13 cellular contexts compared by ENCODE assay signal in genomic region chr4:180960758-180961401, GRCh38.
A peak's percentile ranks its signal among the peaks of the same experiment; 100 is the strongest.
DNase-seq lines count a peak whose midpoint lies in the region; ATAC-seq, FAIRE-seq and TF ChIP-seq lines count a peak whose summit lies in the region.
"Had no signal": no experiment of that assay in that cellular context is flagged by ENCODE, and none has a peak within 500 bp of the region (broad histone marks: within the 10 kb centered on the region; RNA-seq: fewer than 3 reads in every experiment).

No MANE protein-coding gene starts in this region.

- TF ChIP-seq RAD21 in SK-N-SH (IDR thresholded peaks at IDR 0.05; ENCODE audit: low read length) (peak; percentile 85), HepG2 (CRISPR knock-in tag; IDR thresholded peaks at IDR 0.05) (no peak)

- no peak for FAIRE-seq in HepG2 (lab: Jason Lieb, UNC)
- FAIRE-seq: frontal cortex, GM18507 had no signal

- H3K4me2 ChIP-seq in SK-N-SH (no peak overlapping the region), HepG2 (ENCODE audit: low read depth, low read length) (no peak overlapping the region)

- in situ Hi-C loops in HepG2 (cut with HindIII; ENCODE audit: extremely low pct_ligation_motif_present, low pct_unique_long_range_greater_than_20kb), result no loop called here

- TF ChIP-seq CTCF in 22Rv1 (IDR thresholded peaks at IDR 0.05), result peak; percentile 37
- peak; percentile 29 for TF ChIP-seq CTCF in SK-N-SH (IDR thresholded peaks at IDR 0.05)
- no peak for TF ChIP-seq CTCF in HepG2 (CRISPR knock-in tag; IDR thresholded peaks at IDR 0.05)

- no peaks in the 10 kb centered on the region for H3K27me3 ChIP-seq in SK-N-SH (ENCODE audit: insufficient read depth)
- no peaks in the 10 kb centered on the region; a peak in 1 of 5 replicates for H3K27me3 ChIP-seq in HepG2 (ENCODE audit: control insufficient read depth in 1 of 2, insufficient read depth in 2 of 2, low read length in 2 of 2)
- H3K27me3 ChIP-seq: ovary had no signal

- DNase-seq in NCI-H1092 (lab: John Stamatoyannopoulos, UW), result peak; percentile 27
- DNase-seq in SK-N-SH, result peak; percentile 34
- DNase-seq in inferior parietal cortex (ENCODE audit: extremely low spot score), result peak; percentile 38
- DNase-seq in NCI-H2171 (lab: John Stamatoyannopoulos, UW), result no peak
- DNase-seq in HepG2 (ENCODE audit: low spot score), result no peak
- no peak for DNase-seq in activated CD4-positive, alpha-beta T cell treated with anti-CD3 and anti-CD28 coated beads, Interleukin-2, amount 50 U/mL, for 48 hours
- DNase-seq: left colon, ovary, SIG-M5 had no signal

- intact Hi-C loops in HepG2 (cut with micrococcal nuclease; ENCODE audit: unreplicated experiment), result loop anchor here (10.0 kb wide), 1 partner anchor 296 kb away; no protein-coding TSS in a partner anchor

- no TSS peak for BruUV-seq in HepG2 (replicated peaks; lab: Mats Ljungman, UMichigan)

- H3K79me2 ChIP-seq in SK-N-SH (ENCODE audit: insufficient read depth) (no peaks in the 10 kb centered on the region), HepG2 (ENCODE audit: insufficient read depth, low read length) (no peaks in the 10 kb centered on the region)

- H4K20me1 ChIP-seq in SK-N-SH (ENCODE audit: insufficient read depth) (no peaks in the 10 kb centered on the region), HepG2 (ENCODE audit: insufficient read depth, low read length) (no peaks in the 10 kb centered on the region)

- H3K36me3 ChIP-seq in SK-N-SH (replicated peaks in 1 of 2; ENCODE audit: control insufficient read depth in 1 of 2, insufficient read depth in 2 of 2, low read length in 1 of 2), result no peaks in the 10 kb centered on the region
- no peaks in the 10 kb centered on the region for H3K36me3 ChIP-seq in HepG2 (replicated peaks in 1 of 2; ENCODE audit: control insufficient read depth in 1 of 2, insufficient read depth in 2 of 2, low read length in 2 of 2)
- H3K36me3 ChIP-seq: ovary had no signal

- no peak for TF ChIP-seq POLR2A in HepG2 (IDR thresholded peaks at IDR 0.05; ENCODE audit: insufficient read depth in 1 of 2, low read depth in 2 of 2, low read length in 2 of 2)

- H3K4me1 ChIP-seq in SK-N-SH (ENCODE audit: control insufficient read depth in 1 of 2, insufficient read depth in 2 of 2, low read depth in 1 of 2, low read length in 1 of 2) (peaks cover 0 to 11% of the 10 kb centered on the region in 2 experiments; a peak in 2 of 4 replicates), HepG2 (ENCODE audit: insufficient read depth, low read length) (no peaks in the 10 kb centered on the region)

- H3K9me3 ChIP-seq in SK-N-SH, result no peaks in the 10 kb centered on the region
- no peaks in the 10 kb centered on the region for H3K9me3 ChIP-seq in HepG2 (ENCODE audit: low read length)
- H3K9me3 ChIP-seq: ovary had no signal

- ATAC-seq in HepG2 (no peak), HG02763 (IDR thresholded peaks at IDR 0.05; ENCODE audit: unreplicated experiment) (no peak)
- ATAC-seq: left colon had no signal

- WGBS in SK-N-SH (ENCODE audit: low lambda C conversion rate), result 11% methylated on average over 4 of the region's 4 CpGs
- WGBS in HepG2 (ENCODE audit: low lambda C conversion rate), result 36% methylated on average over 4 of the region's 4 CpGs

- H3K4me3 ChIP-seq in SK-N-SH (ENCODE audit: low read depth in 2 of 2, low read length in 1 of 2) (no peak overlapping the region), HepG2 (replicated peaks in 1 of 3; ENCODE audit: insufficient read depth in 1 of 3, low read depth in 2 of 3, low read length in 3 of 3) (no peak overlapping the region)
- H3K4me3 ChIP-seq: ovary had no signal

- peak in 1 of 2 experiments; percentile 79; a peak in 1 of 4 replicates for TF ChIP-seq EP300 in SK-N-SH (IDR thresholded peaks at IDR 0.05; ENCODE audit: borderline replicate concordance in 1 of 2, low read depth in 1 of 2, low read length in 1 of 2)
- TF ChIP-seq EP300 in HepG2 (IDR thresholded peaks at IDR 0.05; ENCODE audit: low read depth in 2 of 2, low read length in 2 of 2), result no peak
- no peak for TF ChIP-seq EP300 in HepG2 (CRISPR knock-in tag; IDR thresholded peaks at IDR 0.05; ENCODE audit: borderline replicate concordance)

- no peak overlapping the region for H3K27ac ChIP-seq in 22Rv1
- H3K27ac ChIP-seq in SK-N-SH (ENCODE audit: low read depth in 2 of 2, low read length in 1 of 2), result peak overlapping the region in 1 of 2 experiments; percentile 96; a peak in 2 of 4 replicates
- H3K27ac ChIP-seq in HepG2 (ENCODE audit: extremely low read length, insufficient read depth, low read length), result no peak overlapping the region
- H3K27ac ChIP-seq: ovary had no signal

- H3K9me2 ChIP-seq in SK-N-SH, result no peaks in the 10 kb centered on the region

- no peaks in the 10 kb centered on the region for H3F3A ChIP-seq in SK-N-SH (replicated peaks; ENCODE audit: insufficient read depth)

- H2AFZ ChIP-seq in SK-N-SH (ENCODE audit: low read depth) (no peak overlapping the region), HepG2 (ENCODE audit: low read length) (no peak overlapping the region)

- H3K9ac ChIP-seq in SK-N-SH (no peak overlapping the region), HepG2 (ENCODE audit: insufficient read depth, low read depth, low read length) (no peak overlapping the region)

- POLR2A ChIA-PET in SK-N-SH (lab: Yijun Ruan, JAX) (interaction anchor here (0.9 kb wide), 1 partner anchor 132 kb away, joined by 3 read pairs; no protein-coding TSS in a partner anchor), HepG2 (lab: Yijun Ruan, JAX) (no interaction called here)

- CTCF ChIA-PET in SK-N-SH (lab: Yijun Ruan, JAX) (interaction anchor here (0.6 to 6.9 kb wide), 16 partner anchors 9 to 561 kb away, joined by 3 to 47 read pairs (median 4); no protein-coding TSS in a partner anchor), HepG2 (lab: Yijun Ruan, JAX; ENCODE audit: low intra/inter-chr PET ratio, low total read pairs) (no interaction called here)

TF ChIP-seq in SK-N-SH, 30 proteins besides CTCF, POLR2A, EP300 and RAD21 (continues in another document):
- TF ChIP-seq NFIC (IDR thresholded peaks at IDR 0.05; ENCODE audit: borderline replicate concordance), result no peak
- no peak for TF ChIP-seq PBX3 (IDR thresholded peaks at IDR 0.05)
- no peak for TF ChIP-seq MEF2A (IDR thresholded peaks at IDR 0.05; ENCODE audit: borderline replicate concordance, low read depth)
- TF ChIP-seq ELF1 (IDR thresholded peaks at IDR 0.05), result no peak
- peak; percentile 67 for TF ChIP-seq GATA2 (CRISPR knock-in tag; IDR thresholded peaks at IDR 0.05)
- no peak for TF ChIP-seq MAX (IDR thresholded peaks at IDR 0.05; ENCODE audit: low read depth)
- TF ChIP-seq FOXJ3 (CRISPR knock-in tag; IDR thresholded peaks at IDR 0.05), result peak; percentile 49; the same call in 1 of the 2 replicates
- no peak for TF ChIP-seq NRF1 (IDR thresholded peaks at IDR 0.05; ENCODE audit: low read depth, low read length)

TF ChIP-seq in HepG2, 621 proteins besides CTCF, POLR2A, EP300 and RAD21:
- no peak for TF ChIP-seq ZZZ3 (CRISPR knock-in tag; IDR thresholded peaks at IDR 0.05; ENCODE audit: borderline replicate concordance)
- no peak for TF ChIP-seq ZNF101 (CRISPR knock-in tag; IDR thresholded peaks at IDR 0.05; ENCODE audit: borderline replicate concordance, low read depth)
TF ChIP-seq in HepG2: peak in this region for 0.

Comparison
In these comparisons a context has a peak if more than half of its experiments do, and no peak if none do; other contexts are left out.
1. DNase-seq: peak in NCI-H1092 (single experiment), SK-N-SH (single experiment) and inferior parietal cortex (single experiment); none in NCI-H2171 (single experiment), HepG2 (single experiment) and activated CD4-positive, alpha-beta T cell treated with anti-CD3 and anti-CD28 coated beads, Interleukin-2, amount 50 U/mL, for 48 hours (0 of 2).